ENCODE assay signal across 8 cellular contexts in genomic region chr14:61503167-61503801, GRCh38.
DNase-seq lines count a peak whose midpoint lies in the region; ATAC-seq and TF ChIP-seq lines count a peak whose summit lies in the region.

No MANE protein-coding gene starts in this region.

- no peaks in the 10 kb centered on the region for H3K27me3 Mint-ChIP-seq in activated T-cell treated with anti-CD3 and anti-CD28 coated beads, Interleukin-2, amount 50 U/mL, for 24 hours

- H3K9me3 ChIP-seq in iPS-20b (ENCODE audit: insufficient read depth, low read depth, low read length), result no peaks in the 10 kb centered on the region

- H3K4me1 ChIP-seq in iPS-20b (ENCODE audit: insufficient read depth, low read length), result peaks cover 57% of the 10 kb centered on the region

- H3K9ac ChIP-seq in iPS-20b (ENCODE audit: low read depth, low read length), result peak overlapping the region; percentile 63; the same call in 1 of the 2 replicates

- ATAC-seq in GM19438 (IDR thresholded peaks at IDR 0.05; ENCODE audit: low read depth, unreplicated experiment) (peak; percentile 73), HG03469 (IDR thresholded peaks at IDR 0.05; ENCODE audit: unreplicated experiment) (peak; percentile 74)

- POLR2A ChIA-PET in HEK293T (lab: Yijun Ruan, JAX), result no interaction called here

- CTCF ChIA-PET in HEK293T (lab: Yijun Ruan, JAX), result interaction anchor here (0.7 kb wide), 2 partner anchors 10 to 11 kb away, joined by 3 read pairs; no protein-coding TSS in a partner anchor

- no peak overlapping the region for H3K4me3 ChIP-seq in iPS-20b (ENCODE audit: low read length)

- H3K27me3 ChIP-seq in iPS-20b (ENCODE audit: insufficient read depth, low read length), result no peaks in the 10 kb centered on the region

- DNase-seq in ACHN (peak; percentile 74), HEK293T (ENCODE audit: extremely low spot score) (no peak), SHP77 (lab: John Stamatoyannopoulos, UW) (no peak)
- DNase-seq in activated T-cell treated with anti-CD3 and anti-CD28 coated beads, Interleukin-2, amount 50 U/mL, for 24 hours, result peak; percentile 65

- H3K4me3 Mint-ChIP-seq in activated T-cell treated with anti-CD3 and anti-CD28 coated beads, Interleukin-2, amount 50 U/mL, for 24 hours, result peak overlapping the region; percentile 72

- H3K36me3 ChIP-seq in iPS-20b (ENCODE audit: insufficient read depth, low read depth, low read length), result no peaks in the 10 kb centered on the region

- H3K36me3 Mint-ChIP-seq in activated T-cell treated with anti-CD3 and anti-CD28 coated beads, Interleukin-2, amount 50 U/mL, for 24 hours (ENCODE audit: low read depth), result peaks cover 81% of the 10 kb centered on the region

- peaks cover 98% of the 10 kb centered on the region for H3K4me1 Mint-ChIP-seq in activated T-cell treated with anti-CD3 and anti-CD28 coated beads, Interleukin-2, amount 50 U/mL, for 24 hours (ENCODE audit: low read depth)

- in situ Hi-C loops in ACHN (cut with HindIII; ENCODE audit: low pct_ligation_motif_present, low pct_unique_long_range_greater_than_20kb, low sequenced_read_pairs), result no loop called here

- H3K27ac ChIP-seq in iPS-20b (ENCODE audit: low read length), result peak overlapping the region; percentile 49
- H3K27ac ChIP-seq in temporal lobe (ENCODE audit: low read depth, low read length), result peak overlapping the region; percentile 18

- H3K27ac Mint-ChIP-seq in activated T-cell treated with anti-CD3 and anti-CD28 coated beads, Interleukin-2, amount 50 U/mL, for 24 hours, result peak overlapping the region; percentile 99

- peaks cover 5% of the 10 kb centered on the region for H3K9me3 Mint-ChIP-seq in activated T-cell treated with anti-CD3 and anti-CD28 coated beads, Interleukin-2, amount 50 U/mL, for 24 hours

TF ChIP-seq in HEK293T, 16 proteins besides CTCF, POLR2A, EP300 and RAD21:
- TF ChIP-seq LEF1 (IDR thresholded peaks at IDR 0.05; ENCODE audit: borderline replicate concordance), result no peak
- TF ChIP-seq BHLHE40 (IDR thresholded peaks at IDR 0.05; ENCODE audit: borderline replicate concordance), result no peak
- TF ChIP-seq NFRKB (IDR thresholded peaks at IDR 0.05), result no peak
- TF ChIP-seq FOXM1 (IDR thresholded peaks at IDR 0.05; ENCODE audit: borderline replicate concordance), result no peak
- no peak for TF ChIP-seq L3MBTL2 (conservative IDR thresholded peaks at IDR 0.05)
- TF ChIP-seq ZNF384 (IDR thresholded peaks at IDR 0.05), result no peak

Comparison
In these comparisons a context has a peak if more than half of its experiments do, and no peak if none do; other contexts are left out.
1. DNase-seq: peak in ACHN (single experiment) and activated T-cell treated with anti-CD3 and anti-CD28 coated beads, Interleukin-2, amount 50 U/mL, for 24 hours (single experiment); none in HEK293T (single experiment) and SHP77 (0 of 2).